ENCODE assay signal across 2 cellular contexts in genomic region chr6:33607784-33608161, GRCh38.
TF ChIP-seq lines count a peak whose summit lies in the region.

No MANE protein-coding gene starts in this region.

TF ChIP-seq in WTC11, 78 proteins besides CTCF, POLR2A, EP300 and RAD21:
- TF ChIP-seq GTF2I (CRISPR knock-in tag; conservative IDR thresholded peaks at IDR 0.05) (peak; percentile 91), STAT6 (CRISPR knock-in tag; conservative IDR thresholded peaks at IDR 0.05; ENCODE audit: low read depth) (no peak)

TF ChIP-seq in HepG2, 621 proteins besides CTCF, POLR2A, EP300 and RAD21 (continues in another document):
- TF ChIP-seq BCL6 (CRISPR knock-in tag; IDR thresholded peaks at IDR 0.05): 0 out of 2 replicates have a peak, but pooled peaks have one; percentile 10
- peak; percentile 36; the same call in 1 of the 2 replicates for TF ChIP-seq SOX5 (CRISPR knock-in tag; IDR thresholded peaks at IDR 0.05; ENCODE audit: borderline replicate concordance)
- TF ChIP-seq PBX2 (CRISPR knock-in tag; IDR thresholded peaks at IDR 0.05): 0 out of 2 replicates have a peak, but pooled peaks have one; percentile 13
- TF ChIP-seq ZNF512 (CRISPR knock-in tag; IDR thresholded peaks at IDR 0.05): no peak
- TF ChIP-seq GATAD2A (CRISPR knock-in tag; IDR thresholded peaks at IDR 0.05): 0 out of 2 replicates have a peak, but pooled peaks have one; percentile 33
- 0 out of 2 replicates have a peak, but pooled peaks have one; percentile 63 for TF ChIP-seq RNF2 (conservative IDR thresholded peaks at IDR 0.05; ENCODE audit: low read depth)
- peak; percentile 61 for TF ChIP-seq BHLHE40 (IDR thresholded peaks at IDR 0.05; ENCODE audit: low read length)
- TF ChIP-seq ZNF629 (CRISPR knock-in tag; conservative IDR thresholded peaks at IDR 0.05): peak; percentile 100
- peak; percentile 95 for TF ChIP-seq RCOR2 (CRISPR knock-in tag; IDR thresholded peaks at IDR 0.05)
- TF ChIP-seq NR2F6 (IDR thresholded peaks at IDR 0.05): 0 out of 2 replicates have a peak, but pooled peaks have one; percentile 9
- TF ChIP-seq NR2F6 (CRISPR knock-in tag; IDR thresholded peaks at IDR 0.05): peak; percentile 58; the same call in 1 of the 2 replicates
- TF ChIP-seq ZFX (CRISPR knock-in tag; IDR thresholded peaks at IDR 0.05; ENCODE audit: low read depth): 0 out of 2 replicates have a peak, but pooled peaks have one; percentile 31
- 0 out of 2 replicates have a peak, but pooled peaks have one; percentile 8 for TF ChIP-seq ZNF788 (CRISPR knock-in tag; IDR thresholded peaks at IDR 0.05; ENCODE audit: borderline replicate concordance)
- TF ChIP-seq ZNF263 (CRISPR knock-in tag; IDR thresholded peaks at IDR 0.05): peak; percentile 56; the same call in 1 of the 2 replicates
- TF ChIP-seq PATZ1 (CRISPR knock-in tag; IDR thresholded peaks at IDR 0.05): no peak
- no peak for TF ChIP-seq ZNF333 (CRISPR knock-in tag; IDR thresholded peaks at IDR 0.05; ENCODE audit: borderline replicate concordance)
- TF ChIP-seq NCOA2 (CRISPR knock-in tag; IDR thresholded peaks at IDR 0.05): 0 out of 2 replicates have a peak, but pooled peaks have one; percentile 2
- TF ChIP-seq ZNF12 (CRISPR knock-in tag; IDR thresholded peaks at IDR 0.05): 0 out of 2 replicates have a peak, but pooled peaks have one; percentile 42
- TF ChIP-seq ERF (CRISPR knock-in tag; IDR thresholded peaks at IDR 0.05): 0 out of 2 replicates have a peak, but pooled peaks have one; percentile 19
- TF ChIP-seq SOX6 (IDR thresholded peaks at IDR 0.05): no peak
- TF ChIP-seq SOX6 (CRISPR knock-in tag; IDR thresholded peaks at IDR 0.05): 0 out of 2 replicates have a peak, but pooled peaks have one; percentile 34
- TF ChIP-seq ZNF614 (CRISPR knock-in tag; IDR thresholded peaks at IDR 0.05; ENCODE audit: borderline replicate concordance): 0 out of 2 replicates have a peak, but pooled peaks have one; percentile 22
- no peak for TF ChIP-seq ZNF430 (CRISPR knock-in tag; IDR thresholded peaks at IDR 0.05)
- no peak for TF ChIP-seq CREB1 (IDR thresholded peaks at IDR 0.05)
- TF ChIP-seq CREB1 (CRISPR knock-in tag; IDR thresholded peaks at IDR 0.05): no peak
- 0 out of 2 replicates have a peak, but pooled peaks have one; percentile 18 for TF ChIP-seq ARNTL (CRISPR knock-in tag; IDR thresholded peaks at IDR 0.05)
- no peak for TF ChIP-seq FOXA1 (IDR thresholded peaks at IDR 0.05)
- TF ChIP-seq FOXA1 (CRISPR knock-in tag; IDR thresholded peaks at IDR 0.05): peak; percentile 30; the same call in 1 of the 2 replicates
- TF ChIP-seq ZIK1 (CRISPR knock-in tag; IDR thresholded peaks at IDR 0.05; ENCODE audit: borderline replicate concordance, low read depth): no peak
- TF ChIP-seq PPARG (CRISPR knock-in tag; conservative IDR thresholded peaks at IDR 0.05): 0 out of 2 replicates have a peak, but pooled peaks have one; percentile 30
- TF ChIP-seq FOSL2 (CRISPR knock-in tag; IDR thresholded peaks at IDR 0.05): peak; percentile 56; the same call in 1 of the 2 replicates
- TF ChIP-seq TBX2 (CRISPR knock-in tag; IDR thresholded peaks at IDR 0.05; ENCODE audit: borderline replicate concordance): peak; percentile 57; the same call in 1 of the 2 replicates
- TF ChIP-seq KDM2A (CRISPR knock-in tag; IDR thresholded peaks at IDR 0.05; ENCODE audit: borderline replicate concordance, low read depth): peak; percentile 7; the same call in 1 of the 2 replicates
- no peak for TF ChIP-seq IKZF4 (CRISPR knock-in tag; IDR thresholded peaks at IDR 0.05; ENCODE audit: borderline replicate concordance, low read depth, not compliant biosample characterization)
- peak; percentile 61 for TF ChIP-seq STAG1 (CRISPR knock-in tag; IDR thresholded peaks at IDR 0.05)
- peak; percentile 49; the same call in 1 of the 2 replicates for TF ChIP-seq ZNF580 (CRISPR knock-in tag; IDR thresholded peaks at IDR 0.05; ENCODE audit: borderline replicate concordance, low read depth)
- TF ChIP-seq TFE3 (CRISPR knock-in tag; IDR thresholded peaks at IDR 0.05): peak; percentile 36; the same call in 1 of the 2 replicates
- TF ChIP-seq RARA (CRISPR knock-in tag; IDR thresholded peaks at IDR 0.05): 0 out of 2 replicates have a peak, but pooled peaks have one; percentile 15
- TF ChIP-seq HOXA5 (CRISPR knock-in tag; IDR thresholded peaks at IDR 0.05): no peak
- TF ChIP-seq TEAD3 (CRISPR knock-in tag; optimal IDR thresholded peaks at IDR 0.05; ENCODE audit: borderline replicate concordance): no peak
- peak; percentile 84; the same call in 1 of the 2 replicates for TF ChIP-seq SSRP1 (CRISPR knock-in tag; IDR thresholded peaks at IDR 0.05)
- peak; percentile 99; the same call in 1 of the 2 replicates for TF ChIP-seq CHD4 (IDR thresholded peaks at IDR 0.05; ENCODE audit: borderline replicate concordance, low read length)
- TF ChIP-seq ZNF501 (CRISPR knock-in tag; IDR thresholded peaks at IDR 0.05): peak; percentile 29; the same call in 1 of the 2 replicates
- TF ChIP-seq GABPB1 (CRISPR knock-in tag; IDR thresholded peaks at IDR 0.05): peak; percentile 11; the same call in 1 of the 2 replicates
- peak; percentile 79 for TF ChIP-seq ADNP (CRISPR knock-in tag; IDR thresholded peaks at IDR 0.05)
- no peak for TF ChIP-seq ZNF550 (CRISPR knock-in tag; IDR thresholded peaks at IDR 0.05; ENCODE audit: borderline replicate concordance)
- TF ChIP-seq ZNF772 (CRISPR knock-in tag; IDR thresholded peaks at IDR 0.05): 0 out of 2 replicates have a peak, but pooled peaks have one; percentile 28
- TF ChIP-seq MAZ (IDR thresholded peaks at IDR 0.05; ENCODE audit: borderline replicate concordance, low read depth, low read length): 0 out of 2 replicates have a peak, but pooled peaks have one; percentile 22
- TF ChIP-seq MAZ (CRISPR knock-in tag; IDR thresholded peaks at IDR 0.05; ENCODE audit: low read depth): no peak
- peak; percentile 97 for TF ChIP-seq KDM1A (CRISPR knock-in tag; IDR thresholded peaks at IDR 0.05)
- peak; percentile 13 for TF ChIP-seq SKI (IDR thresholded peaks at IDR 0.05; ENCODE audit: partially characterized antibody)
- TF ChIP-seq ZSCAN21 (CRISPR knock-in tag; IDR thresholded peaks at IDR 0.05; ENCODE audit: borderline replicate concordance): peak; percentile 51; the same call in 1 of the 2 replicates
- peak; percentile 72; the same call in 1 of the 2 replicates for TF ChIP-seq SMC3 (IDR thresholded peaks at IDR 0.05; ENCODE audit: low read length)
- peak; percentile 99 for TF ChIP-seq ZMYM3 (CRISPR knock-in tag; IDR thresholded peaks at IDR 0.05)
- no peak for TF ChIP-seq KLF6 (CRISPR knock-in tag; IDR thresholded peaks at IDR 0.05)
- peak; percentile 50 for TF ChIP-seq ARID5B (CRISPR knock-in tag; IDR thresholded peaks at IDR 0.05)
- 0 out of 2 replicates have a peak, but pooled peaks have one; percentile 4 for TF ChIP-seq ZNF687 (CRISPR knock-in tag; IDR thresholded peaks at IDR 0.05)
- TF ChIP-seq ZNF354B (CRISPR knock-in tag; IDR thresholded peaks at IDR 0.05): no peak
